In the genomic region with DNA sequence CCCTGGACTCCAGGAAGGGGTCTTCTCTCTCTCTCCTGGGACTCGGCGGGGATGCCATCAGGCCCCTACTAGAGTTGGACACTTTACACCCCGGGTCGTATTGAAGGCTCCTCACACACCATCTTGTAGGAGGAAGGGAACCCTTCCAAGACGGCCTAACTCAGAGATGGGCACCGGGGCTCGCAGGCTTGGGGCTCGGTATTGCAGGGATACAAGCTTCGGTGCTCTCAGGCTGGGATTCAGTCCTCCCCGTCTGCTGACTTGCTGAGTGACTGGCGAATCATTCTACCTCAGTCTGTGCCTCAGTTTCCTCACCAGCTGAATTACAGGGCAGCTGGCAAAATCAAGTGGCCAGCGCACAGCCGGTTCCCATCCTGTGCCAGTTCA, we compare ENCODE assay signal across 14 cellular contexts. TPM values are rescaled to one million over a fixed set of nuclear protein-coding genes. Genes with fewer than 3 reads are reported as not detected.
A peak's percentile ranks its signal among the peaks of the same experiment; 100 is the strongest.
DNase-seq lines count a peak whose midpoint lies in the region; ATAC-seq and TF ChIP-seq lines count a peak whose summit lies in the region.
"Had no signal": no experiment of that assay in that cellular context is flagged by ENCODE, and none has a peak within 500 bp of the region (broad histone marks: within the 10 kb centered on the region; RNA-seq: fewer than 3 reads in every experiment).

No MANE protein-coding gene starts in this region.

- H3K36me3 ChIP-seq in lower lobe of right lung (no peaks in the 10 kb centered on the region), suprapubic skin (peaks cover 6% of the 10 kb centered on the region)
- H3K36me3 ChIP-seq: brain microvascular endothelial cell had no signal

- POLR2A ChIA-PET in activated CD4-positive, alpha-beta memory T cell treated with anti-CD3 and anti-CD28 coated beads, Interleukin-2, amount 10 ng/mL, durations not matched to agents 7 days and 5 days (lab: Charles Lee) = interaction anchor here (1.0 to 1.2 kb wide), 3 partner anchors 8 to 12 kb away, joined by 3 read pairs; no protein-coding TSS in a partner anchor
- POLR2A ChIA-PET in activated CD4-positive, alpha-beta memory T cell treated with anti-CD3 and anti-CD28 coated beads for 36 hours (lab: Charles Lee) = interaction anchor here (0.6 kb wide), 1 partner anchor 73 kb away, joined by 3 read pairs; no protein-coding TSS in a partner anchor

- no peak for DNase-seq in activated CD4-positive, alpha-beta memory T cell treated with anti-CD3 and anti-CD28 coated beads, Interleukin-2, amount 10 ng/mL, durations not matched to agents 7 days and 5 days
- no peak for DNase-seq in activated CD4-positive, alpha-beta memory T cell treated with anti-CD3 and anti-CD28 coated beads for 36 hours
- no peak for DNase-seq in activated T-helper 2 cell treated with anti-CD3 and anti-CD28 coated beads, Interferon-gamma antibody, Interleukin-2, Interleukin-4, amounts not matched to agents 10 μg/mL and 5 μg/mL and 100 μg/mL, durations not matched to agents 14 hours and 24 hours and 36 hours (ENCODE audit: low spot score)
- DNase-seq in lower lobe of right lung (no peak), suprapubic skin (ENCODE audit: low spot score in 2 of 2) (peak in 1 of 2 donors; percentile 69)
- DNase-seq in stimulated activated CD4-positive, alpha-beta T cell treated with anti-CD3 and anti-CD28 coated beads, Interleukin-2, amount 100 ng/mL, for 24 hours = no peak
- DNase-seq: activated T-cell treated with anti-CD3 and anti-CD28 coated beads, Interleukin-2, amount 50 U/mL, for 1 hour; brain microvascular endothelial cell; stimulated activated CD4-positive, alpha-beta T cell treated with anti-CD3 and anti-CD28 coated beads, Interleukin-4, amount 100 ng/mL, for 4 hours had no signal

- H3K27me3 Mint-ChIP-seq in activated CD4-positive, alpha-beta memory T cell treated with anti-CD3 and anti-CD28 coated beads, Interleukin-2, amount 10 ng/mL, durations not matched to agents 7 days and 5 days = no peaks in the 10 kb centered on the region
- no peaks in the 10 kb centered on the region for H3K27me3 Mint-ChIP-seq in activated CD4-positive, alpha-beta memory T cell treated with anti-CD3 and anti-CD28 coated beads for 36 hours
- H3K27me3 Mint-ChIP-seq in activated T-helper 2 cell treated with anti-CD3 and anti-CD28 coated beads, Interferon-gamma antibody, Interleukin-2, Interleukin-4, amounts not matched to agents 10 μg/mL and 5 μg/mL and 100 μg/mL, durations not matched to agents 14 hours and 24 hours and 36 hours (ENCODE audit: low read depth) = no peaks in the 10 kb centered on the region

- no peak for TF ChIP-seq POLR2A in suprapubic skin (IDR thresholded peaks at IDR 0.05)

- TF ChIP-seq CTCF in lower lobe of right lung (IDR thresholded peaks at IDR 0.05) = no peak
- no peak for TF ChIP-seq CTCF in suprapubic skin (IDR thresholded peaks at IDR 0.05)

- H3K4me1 ChIP-seq in lower lobe of right lung = peaks cover 34% of the 10 kb centered on the region
- H3K4me1 ChIP-seq in suprapubic skin = peaks cover 37% of the 10 kb centered on the region

- H3K9me3 Mint-ChIP-seq in activated CD4-positive, alpha-beta memory T cell treated with anti-CD3 and anti-CD28 coated beads, Interleukin-2, amount 10 ng/mL, durations not matched to agents 7 days and 5 days = no peaks in the 10 kb centered on the region
- no peaks in the 10 kb centered on the region for H3K9me3 Mint-ChIP-seq in activated CD4-positive, alpha-beta memory T cell treated with anti-CD3 and anti-CD28 coated beads for 36 hours
- no peaks in the 10 kb centered on the region for H3K9me3 Mint-ChIP-seq in activated T-helper 2 cell treated with anti-CD3 and anti-CD28 coated beads, Interferon-gamma antibody, Interleukin-2, Interleukin-4, amounts not matched to agents 10 μg/mL and 5 μg/mL and 100 μg/mL, durations not matched to agents 14 hours and 24 hours and 36 hours

- H3K4me1 Mint-ChIP-seq in activated CD4-positive, alpha-beta memory T cell treated with anti-CD3 and anti-CD28 coated beads, Interleukin-2, amount 10 ng/mL, durations not matched to agents 7 days and 5 days = peaks cover 45% of the 10 kb centered on the region
- peaks cover 21% of the 10 kb centered on the region for H3K4me1 Mint-ChIP-seq in activated CD4-positive, alpha-beta memory T cell treated with anti-CD3 and anti-CD28 coated beads for 36 hours (ENCODE audit: low read depth)
- H3K4me1 Mint-ChIP-seq in activated T-helper 2 cell treated with anti-CD3 and anti-CD28 coated beads, Interferon-gamma antibody, Interleukin-2, Interleukin-4, amounts not matched to agents 10 μg/mL and 5 μg/mL and 100 μg/mL, durations not matched to agents 14 hours and 24 hours and 36 hours (ENCODE audit: low read depth) = peaks cover 27% of the 10 kb centered on the region

- TF ChIP-seq EP300 in suprapubic skin (IDR thresholded peaks at IDR 0.05) = no peak

- WGBS in suprapubic skin = 67% methylated on average over 10 of the region's 13 CpGs

- H3K36me3 Mint-ChIP-seq in activated CD4-positive, alpha-beta memory T cell treated with anti-CD3 and anti-CD28 coated beads, Interleukin-2, amount 10 ng/mL, durations not matched to agents 7 days and 5 days (ENCODE audit: low read depth) = no peaks in the 10 kb centered on the region
- no peaks in the 10 kb centered on the region for H3K36me3 Mint-ChIP-seq in activated CD4-positive, alpha-beta memory T cell treated with anti-CD3 and anti-CD28 coated beads for 36 hours
- peaks cover 18% of the 10 kb centered on the region for H3K36me3 Mint-ChIP-seq in activated T-helper 2 cell treated with anti-CD3 and anti-CD28 coated beads, Interferon-gamma antibody, Interleukin-2, Interleukin-4, amounts not matched to agents 10 μg/mL and 5 μg/mL and 100 μg/mL, durations not matched to agents 14 hours and 24 hours and 36 hours (ENCODE audit: low read depth)

- H3K27me3 ChIP-seq in lower lobe of right lung (ENCODE audit: low read depth) = no peaks in the 10 kb centered on the region
- no peaks in the 10 kb centered on the region for H3K27me3 ChIP-seq in suprapubic skin
- H3K27me3 ChIP-seq: brain microvascular endothelial cell had no signal

- ATAC-seq in lower lobe of right lung (peak in 1 of 2 donors; percentile 6), HG03135 (IDR thresholded peaks at IDR 0.05; ENCODE audit: unreplicated experiment) (no peak), GM21529 (IDR thresholded peaks at IDR 0.05; ENCODE audit: unreplicated experiment) (no peak)
- ATAC-seq: GM12878, Panc1 had no signal

- CTCF ChIA-PET in activated CD4-positive, alpha-beta memory T cell treated with anti-CD3 and anti-CD28 coated beads, Interleukin-2, amount 10 ng/mL, durations not matched to agents 7 days and 5 days (lab: Charles Lee) = no interaction called here
- CTCF ChIA-PET in activated CD4-positive, alpha-beta memory T cell treated with anti-CD3 and anti-CD28 coated beads for 36 hours (lab: Charles Lee) = no interaction called here

- intact Hi-C loops in activated CD4-positive, alpha-beta memory T cell treated with anti-CD3 and anti-CD28 coated beads for 36 hours (cut with micrococcal nuclease) = no loop called here
- intact Hi-C loops in activated T-helper 2 cell treated with anti-CD3 and anti-CD28 coated beads, Interferon-gamma antibody, Interleukin-2, Interleukin-4, amounts not matched to agents 10 μg/mL and 5 μg/mL and 100 μg/mL, durations not matched to agents 14 hours and 24 hours and 36 hours (cut with micrococcal nuclease) = no loop called here
- intact Hi-C loops in lower lobe of right lung (cut with DNase I) = no loop called here

- H3K4me3 Mint-ChIP-seq in activated CD4-positive, alpha-beta memory T cell treated with anti-CD3 and anti-CD28 coated beads, Interleukin-2, amount 10 ng/mL, durations not matched to agents 7 days and 5 days = peak overlapping the region; percentile 67
- H3K4me3 Mint-ChIP-seq in activated CD4-positive, alpha-beta memory T cell treated with anti-CD3 and anti-CD28 coated beads for 36 hours = no peak overlapping the region
- H3K4me3 Mint-ChIP-seq in activated T-helper 2 cell treated with anti-CD3 and anti-CD28 coated beads, Interferon-gamma antibody, Interleukin-2, Interleukin-4, amounts not matched to agents 10 μg/mL and 5 μg/mL and 100 μg/mL, durations not matched to agents 14 hours and 24 hours and 36 hours (ENCODE audit: low read depth) = peak overlapping the region; percentile 56

- peak overlapping the region; percentile 60 for H3K27ac ChIP-seq in lower lobe of right lung
- peak overlapping the region; percentile 48 for H3K27ac ChIP-seq in suprapubic skin
- H3K27ac ChIP-seq: brain microvascular endothelial cell, parathyroid adenoma had no signal

- H3K27ac Mint-ChIP-seq in activated CD4-positive, alpha-beta memory T cell treated with anti-CD3 and anti-CD28 coated beads, Interleukin-2, amount 10 ng/mL, durations not matched to agents 7 days and 5 days = peak overlapping the region; percentile 68
- H3K27ac Mint-ChIP-seq in activated CD4-positive, alpha-beta memory T cell treated with anti-CD3 and anti-CD28 coated beads for 36 hours = no peak overlapping the region
- peak overlapping the region; percentile 62 for H3K27ac Mint-ChIP-seq in activated T-helper 2 cell treated with anti-CD3 and anti-CD28 coated beads, Interferon-gamma antibody, Interleukin-2, Interleukin-4, amounts not matched to agents 10 μg/mL and 5 μg/mL and 100 μg/mL, durations not matched to agents 14 hours and 24 hours and 36 hours

- peak overlapping the region; percentile 37 for H3K4me3 ChIP-seq in lower lobe of right lung
- H3K4me3 ChIP-seq in suprapubic skin = peak overlapping the region; percentile 33
- H3K4me3 ChIP-seq: GM12878 had no signal

- H3K9me3 ChIP-seq in lower lobe of right lung (no peaks in the 10 kb centered on the region), suprapubic skin (no peaks in the 10 kb centered on the region)

RNA-seq across cellular contexts. Expression of a gene that starts 0.4 kb away (rescaled TPM):
- 10 to 100 TPM; 12.9 to 13.1 TPM for total RNA-seq in activated CD4-positive, alpha-beta memory T cell treated with anti-CD3 and anti-CD28 coated beads, Interleukin-2, amount 10 ng/mL, durations not matched to agents 7 days and 5 days
- 1 to 10 TPM; 5.3 to 7.0 TPM for total RNA-seq in activated CD4-positive, alpha-beta memory T cell treated with anti-CD3 and anti-CD28 coated beads for 36 hours
- 11.9 and 12.1 TPM in 2 replicates for total RNA-seq in activated T-helper 2 cell treated with anti-CD3 and anti-CD28 coated beads, Interferon-gamma antibody, Interleukin-2, Interleukin-4, amounts not matched to agents 10 μg/mL and 5 μg/mL and 100 μg/mL, durations not matched to agents 14 hours and 24 hours and 36 hours
- 7.3 TPM for total RNA-seq in lower lobe of right lung
- 10 to 100 TPM in 1 of 4 donors, 1 to 10 TPM in 3; 2.4 to 13.6 (median 4.8) TPM for total RNA-seq in suprapubic skin

RNA-seq across cellular contexts. Expression of a gene that starts 24.0 kb away (rescaled TPM):
- total RNA-seq in activated CD4-positive, alpha-beta memory T cell treated with anti-CD3 and anti-CD28 coated beads, Interleukin-2, amount 10 ng/mL, durations not matched to agents 7 days and 5 days = 10 to 100 TPM; 40.0 to 41.3 TPM
- 10 to 100 TPM; 32.9 to 34.2 TPM for total RNA-seq in activated CD4-positive, alpha-beta memory T cell treated with anti-CD3 and anti-CD28 coated beads for 36 hours
- total RNA-seq in activated T-helper 2 cell treated with anti-CD3 and anti-CD28 coated beads, Interferon-gamma antibody, Interleukin-2, Interleukin-4, amounts not matched to agents 10 μg/mL and 5 μg/mL and 100 μg/mL, durations not matched to agents 14 hours and 24 hours and 36 hours = 82.4 and 84.9 TPM in 2 replicates
- total RNA-seq in lower lobe of right lung (37.9 TPM), suprapubic skin (10 to 100 TPM; 20.3 to 38.1 (median 27.9) TPM)
